ENCODE assay signal across 28 cellular contexts in the genomic region with DNA sequence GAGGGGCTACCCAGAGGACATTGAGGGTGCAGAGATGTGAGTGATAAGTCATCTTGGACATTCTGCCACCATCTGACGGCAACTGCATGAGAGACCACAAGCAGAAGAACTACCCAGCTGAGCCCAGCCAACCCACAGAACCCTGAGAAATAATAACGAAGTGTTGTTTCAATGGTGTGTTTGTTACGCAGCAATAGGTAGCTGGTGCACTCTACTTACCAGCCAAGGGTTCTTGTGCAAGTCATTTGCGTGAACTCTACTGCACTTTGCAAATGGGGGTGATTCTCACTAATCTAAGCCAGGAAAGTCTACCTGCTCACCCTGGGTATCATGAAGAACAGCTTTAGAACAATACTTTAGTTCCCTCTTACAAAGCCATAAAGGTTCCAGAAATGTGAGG.
"Had no signal": no experiment of that assay in that cellular context is flagged by ENCODE, and none has a peak within 500 bp of the region (broad histone marks: within the 10 kb centered on the region; RNA-seq: fewer than 3 reads in every experiment).

No MANE protein-coding gene starts in this region.

- H3K4me3 Mint-ChIP-seq: immature natural killer cell; natural killer cell; nephron progenitor cell; stimulated activated effector memory CD8-positive, alpha-beta T cell treated with anti-CD3 and anti-CD28 coated beads, Interleukin-12 subunit alpha, Interleukin-12 subunit beta, amount 100 ng/mL, for 72 hours; stimulated activated naive CD8-positive, alpha-beta T cell treated with anti-CD3 and anti-CD28 coated beads, Interleukin-15, Interleukin-2, amounts not matched to agents 100 ng/mL and 50 ng/mL, for 24 hours; type B pancreatic cell had no signal

- H3K36me3 Mint-ChIP-seq: neural progenitor cell; stimulated activated effector memory CD8-positive, alpha-beta T cell treated with anti-CD3 and anti-CD28 coated beads, Interleukin-12 subunit alpha, Interleukin-12 subunit beta, amount 100 ng/mL, for 72 hours; type B pancreatic cell had no signal

- H3K4me2 ChIP-seq: neural progenitor cell had no signal

- H3K36me3 ChIP-seq: lower lobe of right lung, neural progenitor cell, pancreas, prostate gland, sigmoid colon, spleen, tibial nerve, vagina had no signal

- ATAC-seq: left cardiac atrium; left lobe of liver; lower lobe of right lung; natural killer cell; pancreas; right cardiac atrium; stimulated activated effector memory CD8-positive, alpha-beta T cell treated with anti-CD3 and anti-CD28 coated beads, Interleukin-12 subunit alpha, Interleukin-12 subunit beta, amount 100 ng/mL, for 72 hours had no signal

- H3K4me1 Mint-ChIP-seq: immature natural killer cell; natural killer cell; stimulated activated effector memory CD8-positive, alpha-beta T cell treated with anti-CD3 and anti-CD28 coated beads, Interleukin-12 subunit alpha, Interleukin-12 subunit beta, amount 100 ng/mL, for 72 hours had no signal

- H3K27me3 ChIP-seq: neural progenitor cell, pancreas, sigmoid colon, vagina had no signal

- H3K27ac Mint-ChIP-seq: immature natural killer cell; natural killer cell; nephron progenitor cell; neural progenitor cell; stimulated activated effector memory CD8-positive, alpha-beta T cell treated with anti-CD3 and anti-CD28 coated beads, Interleukin-12 subunit alpha, Interleukin-12 subunit beta, amount 100 ng/mL, for 72 hours; stimulated activated naive CD8-positive, alpha-beta T cell treated with anti-CD3 and anti-CD28 coated beads, Interleukin-15, Interleukin-2, amounts not matched to agents 100 ng/mL and 50 ng/mL, for 24 hours; type B pancreatic cell had no signal

- H3K9me3 ChIP-seq: lower lobe of right lung, pancreas, prostate gland, vagina had no signal

- H3K27ac ChIP-seq: lower lobe of right lung, neural progenitor cell, pancreas, prostate gland, sigmoid colon, spleen, tibial nerve, vagina had no signal

- H3K9me3 Mint-ChIP-seq: neural progenitor cell, type B pancreatic cell had no signal

- H3K9ac ChIP-seq: neural progenitor cell had no signal

- H3K4me3 ChIP-seq: lower lobe of right lung, neural progenitor cell, pancreas, prostate gland, sigmoid colon, spleen, tibial nerve, vagina had no signal

- H3K4me1 ChIP-seq: neural progenitor cell, prostate gland, spleen had no signal

- FAIRE-seq: islet of Langerhans, pancreas, small intestine had no signal

- DNase-seq: head of caudate nucleus; hypothalamus; immature natural killer cell; kidney glomerular epithelial cell; left cardiac atrium; mammary epithelial cell; mesenchymal stem cell; natural killer cell; nephron progenitor cell; pancreas; retina; sigmoid colon; small intestine; stimulated activated CD4-positive, alpha-beta T cell treated with anti-CD3 and anti-CD28 coated beads, Interleukin-4, amount 100 ng/mL, for 24 hours; stimulated activated naive CD4-positive, alpha-beta T cell; substantia nigra had no signal

- H2AFZ ChIP-seq: neural progenitor cell had no signal
